In genomic region chr14:55436530-55436929, GRCh38 we compare ENCODE assay signal across 16 cellular contexts. TPM values are rescaled to one million over a fixed set of nuclear protein-coding genes. Genes with fewer than 3 reads are reported as not detected.
DNase-seq lines count a peak whose midpoint lies in the region; ATAC-seq, FAIRE-seq and TF ChIP-seq lines count a peak whose summit lies in the region.
"Had no signal": no experiment of that assay in that cellular context is flagged by ENCODE, and none has a peak within 500 bp of the region (broad histone marks: within the 10 kb centered on the region; RNA-seq: fewer than 3 reads in every experiment).

No MANE protein-coding gene starts in this region.

- H3K79me2 ChIP-seq in HepG2 (ENCODE audit: insufficient read depth, low read length), result no peaks in the 10 kb centered on the region
- no peaks in the 10 kb centered on the region for H3K79me2 ChIP-seq in endothelial cell of umbilical vein (ENCODE audit: control insufficient read depth, insufficient read depth, low read length)

- H3K9ac ChIP-seq in HepG2 (ENCODE audit: insufficient read depth, low read depth, low read length) (no peak overlapping the region), endothelial cell of umbilical vein (replicated peaks; ENCODE audit: extremely low read depth, insufficient read depth, low read length) (no peak overlapping the region)
- H3K9ac ChIP-seq: BLaER1 treated with 17β-estradiol and CSF1 and Interleukin-3, amounts not matched to agents 10 nM and 100 nM had no signal

- TF ChIP-seq POLR2A in HepG2 (IDR thresholded peaks at IDR 0.05; ENCODE audit: insufficient read depth in 1 of 2, low read depth in 2 of 2, low read length in 2 of 2) (no peak), right lobe of liver (IDR thresholded peaks at IDR 0.05) (no peak), endothelial cell of umbilical vein (IDR thresholded peaks at IDR 0.05; ENCODE audit: low read depth, low read length) (no peak), thyroid gland (IDR thresholded peaks at IDR 0.05) (no peak)

- DNase-seq in HepG2 (ENCODE audit: low spot score) (no peak), right lobe of liver (no peak), endothelial cell of umbilical vein (ENCODE audit: low read depth, low spot score) (no peak), mucosa of descending colon (no peak), AML-193 (lab: John Stamatoyannopoulos, UW) (no peak), lower lobe of right lung (no peak), thyroid gland (no peak), NCI-H187 (lab: John Stamatoyannopoulos, UW) (no peak)
- DNase-seq: 8988T; Calu3; CD4-positive, alpha-beta T cell; DMS79; H7 had no signal

- H3K4me2 ChIP-seq in HepG2 (ENCODE audit: low read depth, low read length) (0 out of 2 replicates have a peak overlapping the region, but pooled peaks have one; percentile 3), endothelial cell of umbilical vein (ENCODE audit: insufficient read depth, low read length) (no peak overlapping the region)
- H3K4me2 ChIP-seq: BLaER1 treated with 17β-estradiol and CSF1 and Interleukin-3, amounts not matched to agents 10 nM and 100 nM had no signal

- WGBS in HepG2 (ENCODE audit: low lambda C conversion rate), result 4% methylated on average over 5 of the region's 5 CpGs
- WGBS in right lobe of liver (ENCODE audit: insufficient coverage, low coverage, low lambda C conversion rate, missing lambda C conversion rate), result 48% methylated on average over 5 of the region's 5 CpGs
- 67 to 75% methylated on average over 5 of the region's 5 CpGs for WGBS in thyroid gland, 2 donors

- FAIRE-seq in HepG2 (lab: Jason Lieb, UNC), result no peak
- FAIRE-seq in endothelial cell of umbilical vein (lab: Jason Lieb, UNC), result peak; percentile 47
- FAIRE-seq: GM12878 had no signal

- H3K36me3 ChIP-seq in HepG2 (replicated peaks in 1 of 2; ENCODE audit: control insufficient read depth in 1 of 2, insufficient read depth in 2 of 2, low read length in 2 of 2) (no peaks in the 10 kb centered on the region), right lobe of liver (no peaks in the 10 kb centered on the region), endothelial cell of umbilical vein (ENCODE audit: control insufficient read depth in 2 of 2, extremely low read depth in 1 of 2, insufficient read depth in 2 of 2, low read length in 2 of 2) (no peaks in the 10 kb centered on the region), mucosa of descending colon (ENCODE audit: low read depth) (no peaks in the 10 kb centered on the region), lower lobe of right lung (no peaks in the 10 kb centered on the region), thyroid gland (no peaks in the 10 kb centered on the region)
- H3K36me3 ChIP-seq: BLaER1 treated with 17β-estradiol and CSF1 and Interleukin-3, amounts not matched to agents 10 nM and 100 nM had no signal

- BruUV-seq in HepG2 (replicated peaks; lab: Mats Ljungman, UMichigan) (no TSS peak), endothelial cell of umbilical vein (replicated peaks; lab: Mats Ljungman, UMichigan) (no TSS peak)

- H3K27ac ChIP-seq in HepG2 (ENCODE audit: extremely low read length, insufficient read depth, low read length), result no peak overlapping the region
- no peak overlapping the region for H3K27ac ChIP-seq in right lobe of liver
- no peak overlapping the region for H3K27ac ChIP-seq in endothelial cell of umbilical vein (ENCODE audit: insufficient read depth, low read depth, low read length)
- H3K27ac ChIP-seq in lower lobe of right lung, result no peak overlapping the region
- H3K27ac ChIP-seq in thyroid gland, result no peak overlapping the region
- H3K27ac ChIP-seq: BLaER1 treated with 17β-estradiol and CSF1 and Interleukin-3, amounts not matched to agents 10 nM and 100 nM had no signal

- no peak for TF ChIP-seq RAD21 in HepG2 (CRISPR knock-in tag; IDR thresholded peaks at IDR 0.05)

- no peaks in the 10 kb centered on the region for H3K9me1 ChIP-seq in endothelial cell of umbilical vein (replicated peaks; ENCODE audit: control insufficient read depth, extremely low read depth, insufficient read depth, low read length)

- dilution Hi-C loops in endothelial cell of umbilical vein (cut with MboI; ENCODE audit: extremely low pct_ligation_motif_present, low sequenced_read_pairs), result no loop called here

- POLR2A ChIA-PET in HepG2 (lab: Yijun Ruan, JAX) (no interaction called here), endothelial cell of umbilical vein (lab: Charles Lee) (no interaction called here)

- H3K27me3 ChIP-seq in HepG2 (ENCODE audit: control insufficient read depth in 1 of 2, insufficient read depth in 2 of 2, low read length in 2 of 2), result no peaks in the 10 kb centered on the region
- no peaks in the 10 kb centered on the region for H3K27me3 ChIP-seq in right lobe of liver
- peaks cover 2 to 5% of the 10 kb centered on the region in 2 experiments for H3K27me3 ChIP-seq in endothelial cell of umbilical vein (ENCODE audit: control insufficient read depth in 2 of 2, insufficient read depth in 2 of 2, low read length in 2 of 2)
- H3K27me3 ChIP-seq in lower lobe of right lung (ENCODE audit: low read depth), result peaks cover 9% of the 10 kb centered on the region
- no peaks in the 10 kb centered on the region for H3K27me3 ChIP-seq in thyroid gland
- H3K27me3 ChIP-seq: BLaER1 treated with 17β-estradiol and CSF1 and Interleukin-3, amounts not matched to agents 10 nM and 100 nM had no signal

- ATAC-seq in HepG2 (peak; percentile 45; the same call in 2 of the 3 replicates), right lobe of liver (no peak), mucosa of descending colon (peak; percentile 68), lower lobe of right lung (no peak)
- ATAC-seq: GM12878 had no signal

- intact Hi-C loops in HepG2 (cut with micrococcal nuclease; ENCODE audit: unreplicated experiment), result loop anchor here (5.0 to 10.0 kb wide), 3 partner anchors 162 to 906 kb away; partner anchors contain the start of gene FBXO34
- intact Hi-C loops in right lobe of liver (cut with DNase I), result no loop called here
- intact Hi-C loops in endothelial cell of umbilical vein (cut with micrococcal nuclease), result no loop called here
- intact Hi-C loops in mucosa of descending colon (cut with DNase I, micrococcal nuclease), result loop anchor here in 1 of 2 donors (10.0 kb wide), 1 partner anchor 178 kb away; no protein-coding TSS in a partner anchor
- intact Hi-C loops in lower lobe of right lung (cut with DNase I), result no loop called here
- intact Hi-C loops in thyroid gland (cut with DNase I), result loop anchor here (10.0 kb wide), 1 partner anchor 1038 kb away; no protein-coding TSS in a partner anchor

- H3K4me1 ChIP-seq in HepG2 (ENCODE audit: insufficient read depth, low read length), result peaks cover 33% of the 10 kb centered on the region
- no peaks in the 10 kb centered on the region for H3K4me1 ChIP-seq in right lobe of liver
- H3K4me1 ChIP-seq in endothelial cell of umbilical vein (ENCODE audit: control insufficient read depth, extremely low read depth, insufficient read depth, low read length), result no peaks in the 10 kb centered on the region
- H3K4me1 ChIP-seq in mucosa of descending colon (ENCODE audit: low read depth), result peaks cover 9% of the 10 kb centered on the region
- no peaks in the 10 kb centered on the region for H3K4me1 ChIP-seq in lower lobe of right lung
- no peaks in the 10 kb centered on the region for H3K4me1 ChIP-seq in thyroid gland

- no peak overlapping the region for H2AFZ ChIP-seq in HepG2 (ENCODE audit: low read length)
- H2AFZ ChIP-seq in endothelial cell of umbilical vein (ENCODE audit: low read depth, low read length), result no peak overlapping the region

- in situ Hi-C loops in HepG2 (cut with HindIII; ENCODE audit: extremely low pct_ligation_motif_present, low pct_unique_long_range_greater_than_20kb), result loop anchor here (5.0 to 25.0 kb wide), 3 partner anchors 226 to 1038 kb away; no protein-coding TSS in a partner anchor

- CTCF ChIA-PET in HepG2 (lab: Yijun Ruan, JAX; ENCODE audit: low intra/inter-chr PET ratio, low total read pairs), result no interaction called here
- CTCF ChIA-PET in endothelial cell of umbilical vein (lab: Charles Lee), result interaction anchor here (0.7 to 12.4 kb wide), 4 partner anchors 10 to 1051 kb away, joined by 3 to 196 read pairs (median 14); no protein-coding TSS in a partner anchor

- H3K9me3 ChIP-seq in HepG2 (ENCODE audit: low read length) (no peaks in the 10 kb centered on the region), right lobe of liver (no peaks in the 10 kb centered on the region), endothelial cell of umbilical vein (replicated peaks; ENCODE audit: control insufficient read depth, insufficient read depth, low read length) (no peaks in the 10 kb centered on the region), mucosa of descending colon (no peaks in the 10 kb centered on the region), lower lobe of right lung (no peaks in the 10 kb centered on the region), thyroid gland (no peaks in the 10 kb centered on the region)
- H3K9me3 ChIP-seq: BLaER1 treated with 17β-estradiol and CSF1 and Interleukin-3, amounts not matched to agents 10 nM and 100 nM had no signal

- H3K4me3 ChIP-seq in HepG2 (replicated peaks in 1 of 3; ENCODE audit: insufficient read depth in 1 of 3, low read depth in 2 of 3, low read length in 3 of 3) (no peak overlapping the region), right lobe of liver (no peak overlapping the region), endothelial cell of umbilical vein (replicated peaks in 1 of 3; ENCODE audit: insufficient read depth in 1 of 3, low read depth in 1 of 3, low read length in 3 of 3) (no peak overlapping the region), mucosa of descending colon (no peak overlapping the region), lower lobe of right lung (no peak overlapping the region), thyroid gland (replicated peaks in 1 of 3) (no peak overlapping the region)
- H3K4me3 ChIP-seq: BLaER1 treated with 17β-estradiol and CSF1 and Interleukin-3, amounts not matched to agents 10 nM and 100 nM; GM12878 had no signal

- TF ChIP-seq EP300 in HepG2 (IDR thresholded peaks at IDR 0.05; ENCODE audit: low read depth in 2 of 2, low read length in 2 of 2) (no peak), HepG2 (CRISPR knock-in tag; IDR thresholded peaks at IDR 0.05; ENCODE audit: borderline replicate concordance) (no peak)

- H4K20me1 ChIP-seq in HepG2 (ENCODE audit: insufficient read depth, low read length), result no peaks in the 10 kb centered on the region
- no peaks in the 10 kb centered on the region for H4K20me1 ChIP-seq in endothelial cell of umbilical vein (replicated peaks; ENCODE audit: control insufficient read depth, extremely low read depth, insufficient read depth, low read length)
- H4K20me1 ChIP-seq: BLaER1 treated with 17β-estradiol and CSF1 and Interleukin-3, amounts not matched to agents 10 nM and 100 nM had no signal

- TF ChIP-seq CTCF in HepG2 (CRISPR knock-in tag; IDR thresholded peaks at IDR 0.05) (no peak), right lobe of liver (IDR thresholded peaks at IDR 0.05) (no peak), endothelial cell of umbilical vein (IDR thresholded peaks at IDR 0.05; ENCODE audit: extremely low read depth in 1 of 2, insufficient read depth in 1 of 2, low read depth in 1 of 2, low read length in 2 of 2) (no peak), mucosa of descending colon (IDR thresholded peaks at IDR 0.05) (no peak), lower lobe of right lung (IDR thresholded peaks at IDR 0.05) (no peak), thyroid gland (IDR thresholded peaks at IDR 0.05) (no peak)

RNA-seq across cellular contexts. Expression of gene TBPL2, which starts 3.9 kb away (rescaled TPM):
- total RNA-seq in HepG2 (2016; rRNA removed; fragmentation: Illumina TruSeq; extraction: Trizol) (not detected in 2 replicates), right lobe of liver (not detected), endothelial cell of umbilical vein (not detected in 2 replicates), mucosa of descending colon (not detected), lower lobe of right lung (not detected), thyroid gland (not detected)
- total RNA-seq in HepG2 (2016; cell fraction: cytosol; rRNA removed; fragmentation: Illumina TruSeq; extraction: Trizol; ENCODE audit: low read depth), result not detected in 2 replicates
- not detected in 2 replicates for total RNA-seq in HepG2 (2016; cell fraction: insoluble cytoplasmic fraction; rRNA removed; fragmentation: Illumina TruSeq; extraction: Trizol)
- not detected in 2 replicates for total RNA-seq in HepG2 (2016; cell fraction: membrane; rRNA removed; fragmentation: Illumina TruSeq; extraction: Trizol)
- not detected in 2 replicates for total RNA-seq in HepG2 (2016; cell fraction: nucleus; rRNA removed; fragmentation: Illumina TruSeq; extraction: Trizol)
- polyA plus RNA-seq in HepG2 (2011; rRNA removed) (not detected in 2 replicates), endothelial cell of umbilical vein (not detected in 2 replicates)
- not detected in 2 replicates for polyA plus RNA-seq in HepG2 (2011; cell fraction: cytosol; rRNA removed)
- polyA plus RNA-seq in HepG2 (2011; cell fraction: nucleus; rRNA removed), result not detected in 2 replicates
- polyA plus RNA-seq in HepG2 (2012), result 0.12 TPM in 1 of 2 replicates, not detected in the other
- not detected in 2 replicates for polyA plus RNA-seq in HepG2 (2016; cell fraction: cytosol; fragmentation: Illumina TruSeq; extraction: Trizol; ENCODE audit: low read depth)
- not detected in 2 replicates for polyA plus RNA-seq in HepG2 (2016; cell fraction: insoluble cytoplasmic fraction; fragmentation: Illumina TruSeq; extraction: Trizol; ENCODE audit: low read depth)
- polyA plus RNA-seq in HepG2 (2016; cell fraction: membrane; fragmentation: Illumina TruSeq; extraction: Trizol; ENCODE audit: low read depth), result not detected in 2 replicates
- polyA plus RNA-seq in HepG2 (2016; cell fraction: nucleus; fragmentation: Illumina TruSeq; extraction: Trizol; ENCODE audit: insufficient read depth, low read depth), result not detected in 2 replicates
- 0.08 TPM in 1 of 2 replicates, not detected in the other for polyA minus RNA-seq in HepG2 (2011; rRNA and poly(A)+ RNA removed; ENCODE audit: low replicate concordance)
- not detected in 2 replicates for polyA minus RNA-seq in HepG2 (2011; cell fraction: cytosol; rRNA and poly(A)+ RNA removed)
- polyA minus RNA-seq in HepG2 (2011; cell fraction: nucleus; rRNA and poly(A)+ RNA removed), result not detected in 2 replicates
- not detected in 2 replicates for polyA plus RNA-seq in endothelial cell of umbilical vein (2011; cell fraction: cytosol; rRNA removed)
- polyA plus RNA-seq in endothelial cell of umbilical vein (2011; cell fraction: nucleus; rRNA removed), result not detected in 2 replicates
- not detected in 2 replicates for polyA plus RNA-seq in endothelial cell of umbilical vein (2012)
- not detected in 2 replicates for polyA minus RNA-seq in endothelial cell of umbilical vein
- not detected for polyA minus RNA-seq in endothelial cell of umbilical vein (2011; cell fraction: cytosol; rRNA and poly(A)+ RNA removed)
- polyA minus RNA-seq in endothelial cell of umbilical vein (2011; cell fraction: nucleus; rRNA and poly(A)+ RNA removed), result not detected in 2 replicates
- total RNA-seq: Calu3; CD4-positive, alpha-beta T cell; G401; H7 had no signal
- polyA plus RNA-seq: GM12878 had no signal

RNA-seq across cellular contexts. Expression of gene ATG14, which starts 24.9 kb away (rescaled TPM):
- total RNA-seq in HepG2 (2016; rRNA removed; fragmentation: Illumina TruSeq; extraction: Trizol), result 9.1 and 9.9 TPM in 2 replicates
- 1.7 and 1.9 TPM in 2 replicates for total RNA-seq in HepG2 (2016; cell fraction: cytosol; rRNA removed; fragmentation: Illumina TruSeq; extraction: Trizol; ENCODE audit: low read depth)
- total RNA-seq in HepG2 (2016; cell fraction: insoluble cytoplasmic fraction; rRNA removed; fragmentation: Illumina TruSeq; extraction: Trizol), result 9.5 and 11.3 TPM in 2 replicates
- total RNA-seq in HepG2 (2016; cell fraction: membrane; rRNA removed; fragmentation: Illumina TruSeq; extraction: Trizol), result 4.6 and 5.4 TPM in 2 replicates
- 10.3 and 13.4 TPM in 2 replicates for total RNA-seq in HepG2 (2016; cell fraction: nucleus; rRNA removed; fragmentation: Illumina TruSeq; extraction: Trizol)
- polyA plus RNA-seq in HepG2 (2011; rRNA removed), result 6.2 and 7.2 TPM in 2 replicates
- polyA plus RNA-seq in HepG2 (2011; cell fraction: cytosol; rRNA removed), result 2.5 and 3.1 TPM in 2 replicates
- polyA plus RNA-seq in HepG2 (2011; cell fraction: nucleus; rRNA removed), result 13.5 and 13.6 TPM in 2 replicates
- polyA plus RNA-seq in HepG2 (2012), result 4.9 and 6.8 TPM in 2 replicates
- polyA plus RNA-seq in HepG2 (2016; cell fraction: cytosol; fragmentation: Illumina TruSeq; extraction: Trizol; ENCODE audit: low read depth), result 0.62 and 0.65 TPM in 2 replicates
- 6.5 and 7.1 TPM in 2 replicates for polyA plus RNA-seq in HepG2 (2016; cell fraction: insoluble cytoplasmic fraction; fragmentation: Illumina TruSeq; extraction: Trizol; ENCODE audit: low read depth)
- 1.6 and 1.8 TPM in 2 replicates for polyA plus RNA-seq in HepG2 (2016; cell fraction: membrane; fragmentation: Illumina TruSeq; extraction: Trizol; ENCODE audit: low read depth)
- 22.2 and 22.7 TPM in 2 replicates for polyA plus RNA-seq in HepG2 (2016; cell fraction: nucleus; fragmentation: Illumina TruSeq; extraction: Trizol; ENCODE audit: insufficient read depth, low read depth)
- 7.4 and 8.6 TPM in 2 replicates for polyA minus RNA-seq in HepG2 (2011; rRNA and poly(A)+ RNA removed; ENCODE audit: low replicate concordance)
- 5.1 and 6.0 TPM in 2 replicates for polyA minus RNA-seq in HepG2 (2011; cell fraction: cytosol; rRNA and poly(A)+ RNA removed)
- 12.6 and 12.9 TPM in 2 replicates for polyA minus RNA-seq in HepG2 (2011; cell fraction: nucleus; rRNA and poly(A)+ RNA removed)
- total RNA-seq in right lobe of liver, result 1 to 10 TPM; 4.0 to 4.7 (median 4.2) TPM
- total RNA-seq in endothelial cell of umbilical vein, result 9.6 and 10.0 TPM in 2 replicates
- polyA plus RNA-seq in endothelial cell of umbilical vein, result 4.8 and 5.9 TPM in 2 replicates
- 4.0 TPM in 2 replicates for polyA plus RNA-seq in endothelial cell of umbilical vein (2011; cell fraction: cytosol; rRNA removed)
- 27.1 and 28.8 TPM in 2 replicates for polyA plus RNA-seq in endothelial cell of umbilical vein (2011; cell fraction: nucleus; rRNA removed)
- polyA plus RNA-seq in endothelial cell of umbilical vein (2012), result 5.8 and 8.4 TPM in 2 replicates
- polyA minus RNA-seq in endothelial cell of umbilical vein, result 11.4 and 11.6 TPM in 2 replicates
- polyA minus RNA-seq in endothelial cell of umbilical vein (2011; cell fraction: cytosol; rRNA and poly(A)+ RNA removed), result 5.0 TPM
- 11.0 and 13.2 TPM in 2 replicates for polyA minus RNA-seq in endothelial cell of umbilical vein (2011; cell fraction: nucleus; rRNA and poly(A)+ RNA removed)
- total RNA-seq in mucosa of descending colon, result 10 to 100 TPM in 2 of 3 donors, 1 to 10 TPM in 1; 8.3 to 15.1 (median 10.8) TPM
- 9.8 TPM for total RNA-seq in lower lobe of right lung
- 10 to 100 TPM; 13.3 to 22.2 (median 19.1) TPM for total RNA-seq in thyroid gland

Comparison
In these comparisons a context has a peak if more than half of its experiments do, and no peak if none do; other contexts are left out.
1. ATAC-seq: peak in HepG2 (single experiment) and mucosa of descending colon (single experiment); none in right lobe of liver (0 of 4) and lower lobe of right lung (0 of 2).
2. intact Hi-C loops: an anchor here in HepG2 (5.0 to 10.0 kb wide) and thyroid gland (10.0 kb wide); none called in right lobe of liver, endothelial cell of umbilical vein and lower lobe of right lung.